ENCODE assay signal across 1 cellular context in the genomic region with DNA sequence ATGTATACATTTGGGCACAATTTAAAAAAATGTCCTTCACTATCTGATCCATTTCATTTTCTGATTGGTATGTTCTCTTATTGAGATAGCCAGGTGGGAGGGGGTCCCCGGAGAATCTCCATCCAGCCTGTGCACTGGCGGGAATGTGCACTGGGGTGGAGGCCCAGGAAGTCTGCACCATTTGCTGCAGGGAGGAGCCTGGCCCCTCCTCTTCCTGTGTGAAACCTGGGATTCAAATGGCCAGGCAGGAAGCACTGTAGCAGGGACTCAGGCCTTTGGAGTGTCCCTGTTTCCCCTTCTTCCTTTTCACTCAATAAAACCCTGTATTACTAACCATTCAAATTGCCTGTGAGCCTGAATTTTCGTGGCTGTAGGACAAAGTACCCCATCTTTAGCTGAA.
TF ChIP-seq lines count a peak whose summit lies in the region.

No MANE protein-coding gene starts in this region.

TF ChIP-seq in GM23338, 12 proteins besides CTCF, POLR2A, EP300 and RAD21:
- TF ChIP-seq JUNB (IDR thresholded peaks at IDR 0.05; ENCODE audit: unreplicated experiment) (no peak), EZH2 (IDR thresholded peaks at IDR 0.05; ENCODE audit: low read depth, unreplicated experiment) (no peak)
